ENCODE assay signal across 9 cellular contexts in the genomic region with DNA sequence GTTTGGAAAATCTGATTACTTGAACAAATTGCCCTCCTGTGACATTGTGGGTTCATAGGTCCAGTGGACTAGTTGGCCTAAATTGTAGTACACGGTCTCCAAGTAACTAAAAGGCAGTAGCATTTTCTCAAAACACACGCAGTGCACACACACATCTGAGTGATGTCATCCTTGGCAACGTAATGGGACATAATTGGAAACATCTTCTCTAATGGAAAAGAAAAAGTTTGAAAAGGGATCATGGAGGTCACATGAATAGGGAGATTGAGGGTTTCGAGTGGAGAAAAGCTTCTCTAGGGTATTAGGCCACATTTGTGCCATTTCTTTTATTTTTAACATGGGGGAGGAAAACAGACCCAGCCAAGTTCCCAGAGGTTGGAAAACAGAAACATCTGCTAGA.
A peak's percentile ranks its signal among the peaks of the same experiment; 100 is the strongest.
DNase-seq lines count a peak whose midpoint lies in the region; ATAC-seq and TF ChIP-seq lines count a peak whose summit lies in the region.
"Had no signal": no experiment of that assay in that cellular context is flagged by ENCODE, and none has a peak within 500 bp of the region (broad histone marks: within the 10 kb centered on the region; RNA-seq: fewer than 3 reads in every experiment).

No MANE protein-coding gene starts in this region.

- intact Hi-C loops in left lung (cut with DNase I) = no loop called here

- CTCF ChIA-PET in HEK293 (lab: Yijun Ruan, JAX) = interaction anchor here (0.8 to 1.3 kb wide), 2 partner anchors 23 to 33 kb away, joined by 3 read pairs; no protein-coding TSS in a partner anchor

- H3K27me3 ChIP-seq in left lung = no peaks in the 10 kb centered on the region
- H3K27me3 ChIP-seq in thoracic aorta (replicated peaks; ENCODE audit: insufficient read depth) = no peaks in the 10 kb centered on the region

- TF ChIP-seq CTCF in HEK293 (tag by site-specific recombination; IDR thresholded peaks at IDR 0.05) (no peak), left lung (IDR thresholded peaks at IDR 0.05) (no peak), thoracic aorta (IDR thresholded peaks at IDR 0.05) (no peak)

- H3K4me1 ChIP-seq in HEK293 (ENCODE audit: control insufficient read depth, insufficient read depth, low read length) = peaks cover 11% of the 10 kb centered on the region; the same call in 1 of the 2 replicates
- no peaks in the 10 kb centered on the region for H3K4me1 ChIP-seq in left lung
- peaks cover 14 to 38% of the 10 kb centered on the region in 2 donors for H3K4me1 ChIP-seq in thoracic aorta (ENCODE audit: control insufficient read depth in 1 of 2, low read depth in 2 of 2)

- H3K36me3 ChIP-seq in HEK293 (ENCODE audit: control insufficient read depth in 2 of 2, insufficient read depth in 1 of 2, low read length in 2 of 2) (peaks cover 0 to 8% of the 10 kb centered on the region in 2 experiments; a peak in 1 of 3 replicates), left lung (peaks cover 0 to 10% of the 10 kb centered on the region in 2 donors), thoracic aorta (no peaks in the 10 kb centered on the region)

- no peak overlapping the region for H3K4me3 ChIP-seq in HEK293 (ENCODE audit: low read depth, low read length)
- H3K4me3 ChIP-seq in left lung = no peak overlapping the region
- H3K4me3 ChIP-seq in thoracic aorta = peak overlapping the region; percentile 37

- DNase-seq in left lung (no peak), thoracic aorta (ENCODE audit: low spot score) (no peak), NCI-H187 treated with DMSO at 0.1 percent for 48 hours (lab: John Stamatoyannopoulos, UW) (no peak), NCI-H1048 (lab: John Stamatoyannopoulos, UW) (no peak), CD1c-positive myeloid dendritic cell (ENCODE audit: extremely low spot score) (no peak)
- DNase-seq in effector CD4-positive, alpha-beta T cell = no peak

- POLR2A ChIA-PET in HEK293 (lab: Yijun Ruan, JAX) = no interaction called here

- H3K9me3 ChIP-seq in HEK293 (ENCODE audit: control insufficient read depth, insufficient read depth, low read depth, low read length) (no peaks in the 10 kb centered on the region), left lung (no peaks in the 10 kb centered on the region), thoracic aorta (no peaks in the 10 kb centered on the region)

- H3K27ac ChIP-seq in HEK293 (ENCODE audit: extremely low read depth, low read depth, low read length) (no peak overlapping the region), cingulate gyrus (ENCODE audit: low read depth, low read length) (peak overlapping the region; percentile 56), left lung (peak overlapping the region in 1 of 2 donors; percentile 8), thoracic aorta (peak overlapping the region; percentile 38 to 76)
- H3K27ac ChIP-seq: RWPE1 had no signal

- ATAC-seq in left lung (peak; percentile 24), thoracic aorta (ENCODE audit: insufficient number of reproducible peaks, low FRiP score, low read depth) (peak; percentile 11)

TF ChIP-seq in HEK293, 187 proteins besides CTCF, POLR2A, EP300 and RAD21:
- TF ChIP-seq, protein P1, sequence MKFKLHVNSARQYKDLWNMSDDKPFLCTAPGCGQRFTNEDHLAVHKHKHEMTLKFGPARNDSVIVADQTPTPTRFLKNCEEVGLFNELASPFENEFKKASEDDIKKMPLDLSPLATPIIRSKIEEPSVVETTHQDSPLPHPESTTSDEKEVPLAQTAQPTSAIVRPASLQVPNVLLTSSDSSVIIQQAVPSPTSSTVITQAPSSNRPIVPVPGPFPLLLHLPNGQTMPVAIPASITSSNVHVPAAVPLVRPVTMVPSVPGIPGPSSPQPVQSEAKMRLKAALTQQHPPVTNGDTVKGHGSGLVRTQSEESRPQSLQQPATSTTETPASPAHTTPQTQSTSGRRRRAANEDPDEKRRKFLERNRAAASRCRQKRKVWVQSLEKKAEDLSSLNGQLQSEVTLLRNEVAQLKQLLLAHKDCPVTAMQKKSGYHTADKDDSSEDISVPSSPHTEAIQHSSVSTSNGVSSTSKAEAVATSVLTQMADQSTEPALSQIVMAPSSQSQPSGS (tag by site-specific recombination; IDR thresholded peaks at IDR 0.05; ENCODE audit: low read depth) = 0 out of 2 replicates have a peak, but pooled peaks have one; percentile 3
- TF ChIP-seq, protein P2, sequence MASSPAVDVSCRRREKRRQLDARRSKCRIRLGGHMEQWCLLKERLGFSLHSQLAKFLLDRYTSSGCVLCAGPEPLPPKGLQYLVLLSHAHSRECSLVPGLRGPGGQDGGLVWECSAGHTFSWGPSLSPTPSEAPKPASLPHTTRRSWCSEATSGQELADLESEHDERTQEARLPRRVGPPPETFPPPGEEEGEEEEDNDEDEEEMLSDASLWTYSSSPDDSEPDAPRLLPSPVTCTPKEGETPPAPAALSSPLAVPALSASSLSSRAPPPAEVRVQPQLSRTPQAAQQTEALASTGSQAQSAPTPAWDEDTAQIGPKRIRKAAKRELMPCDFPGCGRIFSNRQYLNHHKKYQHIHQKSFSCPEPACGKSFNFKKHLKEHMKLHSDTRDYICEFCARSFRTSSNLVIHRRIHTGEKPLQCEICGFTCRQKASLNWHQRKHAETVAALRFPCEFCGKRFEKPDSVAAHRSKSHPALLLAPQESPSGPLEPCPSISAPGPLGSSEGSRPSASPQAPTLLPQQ (tag by site-specific recombination; IDR thresholded peaks at IDR 0.05) = no peak
